28 cellular contexts compared by ENCODE assay signal in genomic region chr12:108886873-108887629, GRCh38. TPM values are rescaled to one million over a fixed set of nuclear protein-coding genes. Genes with fewer than 3 reads are reported as not detected.
"Had no signal": no experiment of that assay in that cellular context is flagged by ENCODE, and none has a peak within 500 bp of the region (broad histone marks: within the 10 kb centered on the region; RNA-seq: fewer than 3 reads in every experiment).

No MANE protein-coding gene starts in this region.

- H3K27ac Mint-ChIP-seq: activated CD4-positive, alpha-beta T cell treated with anti-CD3 and anti-CD28 coated beads for 36 hours; activated CD8-positive, alpha-beta T cell treated with anti-CD3 and anti-CD28 coated beads for 36 hours; activated naive CD4-positive, alpha-beta T cell treated with anti-CD3 and anti-CD28 coated beads, Interleukin-2, amount 10 ng/mL, durations not matched to agents 7 days and 5 days; activated naive CD8-positive, alpha-beta T cell treated with anti-CD3 and anti-CD28 coated beads for 36 hours; activated T-cell treated with anti-CD3 and anti-CD28 coated beads, Interleukin-2, amount 50 U/mL, for 72 hours; activated T-helper 2 cell treated with anti-CD3 and anti-CD28 coated beads, Interferon-gamma antibody, Interleukin-2, Interleukin-4, amounts not matched to agents 10 μg/mL and 5 μg/mL and 100 μg/mL, durations not matched to agents 14 hours and 24 hours and 36 hours; T-cell had no signal

- H3K27ac ChIP-seq: brain microvascular endothelial cell, SK-N-MC, VCaP had no signal

- H3K27me3 Mint-ChIP-seq: activated CD4-positive, alpha-beta T cell treated with anti-CD3 and anti-CD28 coated beads for 36 hours; activated CD8-positive, alpha-beta T cell treated with anti-CD3 and anti-CD28 coated beads for 36 hours; activated naive CD8-positive, alpha-beta T cell treated with anti-CD3 and anti-CD28 coated beads for 36 hours; T-cell had no signal

- H3K4me3 Mint-ChIP-seq: activated CD4-positive, alpha-beta T cell treated with anti-CD3 and anti-CD28 coated beads for 36 hours; activated CD8-positive, alpha-beta T cell treated with anti-CD3 and anti-CD28 coated beads for 36 hours; activated naive CD4-positive, alpha-beta T cell treated with anti-CD3 and anti-CD28 coated beads, Interleukin-2, amount 10 ng/mL, durations not matched to agents 7 days and 5 days; activated naive CD8-positive, alpha-beta T cell treated with anti-CD3 and anti-CD28 coated beads for 36 hours; activated T-cell treated with anti-CD3 and anti-CD28 coated beads, Interleukin-2, amount 50 U/mL, for 72 hours; T-cell had no signal

- H3K4me1 Mint-ChIP-seq: activated CD4-positive, alpha-beta T cell treated with anti-CD3 and anti-CD28 coated beads for 36 hours; activated naive CD4-positive, alpha-beta T cell treated with anti-CD3 and anti-CD28 coated beads, Interleukin-2, amount 10 ng/mL, durations not matched to agents 7 days and 5 days; activated naive CD8-positive, alpha-beta T cell treated with anti-CD3 and anti-CD28 coated beads for 36 hours; T-cell had no signal

- DNase-seq: activated CD4-positive, alpha-beta T cell treated with anti-CD3 and anti-CD28 coated beads for 36 hours; activated CD4-positive, alpha-beta T cell treated with anti-CD3 and anti-CD28 coated beads, Interleukin-2, amount 50 U/mL, for 1 hour; activated CD8-positive, alpha-beta memory T cell treated with anti-CD3 and anti-CD28 coated beads, Interleukin-2, amount 50 U/mL, for 4 hours; activated CD8-positive, alpha-beta T cell treated with anti-CD3 and anti-CD28 coated beads for 36 hours; activated gamma-delta T cell treated with Interleukin-2 at 50 U/mL for 16 hours; activated naive CD4-positive, alpha-beta T cell treated with anti-CD3 and anti-CD28 coated beads, Interleukin-2, amount 10 ng/mL, durations not matched to agents 7 days and 5 days; activated naive CD8-positive, alpha-beta T cell treated with anti-CD3 and anti-CD28 coated beads for 36 hours; activated T-cell treated with anti-CD3 and anti-CD28 coated beads, Interleukin-2, amount 50 U/mL, for 72 hours; brain microvascular endothelial cell; KG1; NCI-H1092; NCI-H1417 treated with DMSO at 0.1 percent for 48 hours; NCI-H1694; NCI-H345; NCI-H510A; NCI-H748 treated with DMSO at 0.1 percent for 48 hours; T-cell; T-helper 2 cell; T1000 had no signal

- H3K4me3 ChIP-seq: SK-N-MC had no signal

- ATAC-seq: activated CD4-positive, alpha-beta T cell treated with anti-CD3 and anti-CD28 coated beads for 36 hours; activated CD8-positive, alpha-beta T cell treated with anti-CD3 and anti-CD28 coated beads for 36 hours; activated T-cell treated with anti-CD3 and anti-CD28 coated beads, Interleukin-2, amount 50 U/mL, for 72 hours; T-cell had no signal

- H3K36me3 ChIP-seq: brain microvascular endothelial cell had no signal

- H3K27me3 ChIP-seq: brain microvascular endothelial cell had no signal

- H3K36me3 Mint-ChIP-seq: activated naive CD4-positive, alpha-beta T cell treated with anti-CD3 and anti-CD28 coated beads, Interleukin-2, amount 10 ng/mL, durations not matched to agents 7 days and 5 days; activated naive CD8-positive, alpha-beta T cell treated with anti-CD3 and anti-CD28 coated beads for 36 hours; T-cell had no signal

RNA-seq across cellular contexts. Expression of gene DAO, which starts 7.2 kb away (rescaled TPM):
- total RNA-seq: activated CD4-positive, alpha-beta T cell treated with anti-CD3 and anti-CD28 coated beads for 36 hours; activated CD8-positive, alpha-beta T cell treated with anti-CD3 and anti-CD28 coated beads for 36 hours; activated naive CD8-positive, alpha-beta T cell treated with anti-CD3 and anti-CD28 coated beads for 36 hours; activated T-cell treated with anti-CD3 and anti-CD28 coated beads, Interleukin-2, amount 50 U/mL, for 72 hours; activated T-helper 2 cell treated with anti-CD3 and anti-CD28 coated beads, Interferon-gamma antibody, Interleukin-2, Interleukin-4, amounts not matched to agents 10 μg/mL and 5 μg/mL and 100 μg/mL, durations not matched to agents 14 hours and 24 hours and 36 hours; cardiac septum; cerebellum; MCF 10A; OCI-LY7; RPMI7951; T-cell had no signal
- polyA plus RNA-seq: adipose tissue had no signal
